24 cellular contexts compared by ENCODE assay signal in genomic region chr12:69873429-69873828, GRCh38. TPM values are rescaled to one million over a fixed set of nuclear protein-coding genes. Genes with fewer than 3 reads are reported as not detected.
DNase-seq lines count a peak whose midpoint lies in the region; ATAC-seq and TF ChIP-seq lines count a peak whose summit lies in the region.
"Had no signal": no experiment of that assay in that cellular context is flagged by ENCODE, and none has a peak within 500 bp of the region (broad histone marks: within the 10 kb centered on the region; RNA-seq: fewer than 3 reads in every experiment).

No MANE protein-coding gene starts in this region.

- intact Hi-C loops in upper lobe of right lung (cut with DNase I), result no loop called here

- H3K4me1 ChIP-seq in upper lobe of right lung, result no peaks in the 10 kb centered on the region
- H3K4me1 ChIP-seq: testis, vagina had no signal

- H3K9me3 ChIP-seq in upper lobe of right lung, result no peaks in the 10 kb centered on the region
- H3K9me3 ChIP-seq: testis, vagina had no signal

- H3K36me3 ChIP-seq in upper lobe of right lung, result no peaks in the 10 kb centered on the region
- H3K36me3 ChIP-seq: brain microvascular endothelial cell, vagina had no signal

- peak; percentile 44 for DNase-seq in HT-29 (ENCODE audit: low spot score)
- peak; percentile 60 for DNase-seq in fibroblast of mammary gland (ENCODE audit: low read depth)
- peak; percentile 76 for DNase-seq in pulmonary artery endothelial cell (ENCODE audit: low read depth, low spot score)
- DNase-seq in SW 1271 (lab: John Stamatoyannopoulos, UW), result no peak
- DNase-seq in upper lobe of right lung, result no peak
- DNase-seq: activated CD8-positive, alpha-beta T cell treated with anti-CD3 and anti-CD28 coated beads for 36 hours; activated effector memory CD4-positive, alpha-beta T cell treated with anti-CD3 and anti-CD28 coated beads, Interleukin-2, amount 50 U/mL, for 16 hours; activated T-cell treated with anti-CD3 and anti-CD28 coated beads for 4 hours; brain microvascular endothelial cell; CD8-positive, alpha-beta T cell; cortex of kidney; HFFc6; hippocampal formation; NCI-H1417; NCI-H526; nephron progenitor cell; stimulated activated naive B cell treated with anti-CD40 and anti-IgM and Interleukin-4, amounts not matched to agents 10 μg/mL and 1 μg/mL and 100 μg/mL, for 72 hours; T1000; testis had no signal

- H3K4me3 ChIP-seq in WI38 (ENCODE audit: low read depth, low read length) (0 out of 2 replicates have a peak overlapping the region, but pooled peaks have one; percentile 1), fibroblast of mammary gland (ENCODE audit: control insufficient read depth, low read depth, low read length) (no peak overlapping the region), upper lobe of right lung (no peak overlapping the region)
- H3K4me3 ChIP-seq: testis, vagina had no signal

- H3K27ac ChIP-seq in upper lobe of right lung, result no peak overlapping the region
- H3K27ac ChIP-seq: brain microvascular endothelial cell, testis, vagina had no signal

- no peak for TF ChIP-seq CTCF in WI38 (IDR thresholded peaks at IDR 0.05; ENCODE audit: low read depth, low read length)
- TF ChIP-seq CTCF in fibroblast of mammary gland (conservative IDR thresholded peaks at IDR 0.05; ENCODE audit: control insufficient read depth, insufficient read depth, low read depth, low read length), result no peak
- TF ChIP-seq CTCF in upper lobe of right lung (IDR thresholded peaks at IDR 0.05), result no peak

- no peak for TF ChIP-seq POLR2A in GM18505 (IDR thresholded peaks at IDR 0.05; ENCODE audit: borderline replicate concordance, extremely low read depth, insufficient read depth, insufficient read length)

- ATAC-seq in upper lobe of right lung (no peak), GM18505 (IDR thresholded peaks at IDR 0.05; ENCODE audit: unreplicated experiment) (no peak)
- ATAC-seq: activated CD4-positive, CD25-positive, alpha-beta regulatory T cell treated with anti-CD3 and anti-CD28 coated beads, Interleukin-2, amount 50 U/mL, for 24 hours; activated CD8-positive, alpha-beta T cell treated with anti-CD3 and anti-CD28 coated beads for 36 hours; CD8-positive, alpha-beta T cell; stimulated activated naive B cell treated with anti-CD40 and anti-IgM and Interleukin-4, amounts not matched to agents 10 μg/mL and 1 μg/mL and 100 μg/mL, for 72 hours had no signal

- no peaks in the 10 kb centered on the region for H3K27me3 ChIP-seq in upper lobe of right lung
- H3K27me3 ChIP-seq: brain microvascular endothelial cell, testis, vagina had no signal

RNA-seq across cellular contexts. Expression of gene MYRFL, which starts 48.4 kb away (rescaled TPM):
- total RNA-seq in HT-29 (2014; rRNA removed; shearing (Covaris generic)), result 13.2 and 14.8 TPM in 2 replicates
- total RNA-seq in pulmonary artery endothelial cell (under 0.01 and 0.18 TPM in 2 replicates), upper lobe of right lung (not detected)
- total RNA-seq: activated CD8-positive, alpha-beta T cell treated with anti-CD3 and anti-CD28 coated beads for 36 hours; CD8-positive, alpha-beta T cell; G401; HFFc6; vagina had no signal

Comparison
In these comparisons a context has a peak if more than half of its experiments do, and no peak if none do; other contexts are left out.
1. DNase-seq: peak in HT-29 (single experiment), fibroblast of mammary gland (single experiment) and pulmonary artery endothelial cell (single experiment); none in SW 1271 (0 of 2) and upper lobe of right lung (single experiment).
2. RNA of gene MYRFL, which starts 48.4 kb away (total RNA-seq): 13.2 to 14.8 TPM in HT-29; not detected in upper lobe of right lung (single experiment) and under 0.01 to 0.18 TPM in pulmonary artery endothelial cell; every median in the first group is over 10 times any median in the second.